In the genomic region with DNA sequence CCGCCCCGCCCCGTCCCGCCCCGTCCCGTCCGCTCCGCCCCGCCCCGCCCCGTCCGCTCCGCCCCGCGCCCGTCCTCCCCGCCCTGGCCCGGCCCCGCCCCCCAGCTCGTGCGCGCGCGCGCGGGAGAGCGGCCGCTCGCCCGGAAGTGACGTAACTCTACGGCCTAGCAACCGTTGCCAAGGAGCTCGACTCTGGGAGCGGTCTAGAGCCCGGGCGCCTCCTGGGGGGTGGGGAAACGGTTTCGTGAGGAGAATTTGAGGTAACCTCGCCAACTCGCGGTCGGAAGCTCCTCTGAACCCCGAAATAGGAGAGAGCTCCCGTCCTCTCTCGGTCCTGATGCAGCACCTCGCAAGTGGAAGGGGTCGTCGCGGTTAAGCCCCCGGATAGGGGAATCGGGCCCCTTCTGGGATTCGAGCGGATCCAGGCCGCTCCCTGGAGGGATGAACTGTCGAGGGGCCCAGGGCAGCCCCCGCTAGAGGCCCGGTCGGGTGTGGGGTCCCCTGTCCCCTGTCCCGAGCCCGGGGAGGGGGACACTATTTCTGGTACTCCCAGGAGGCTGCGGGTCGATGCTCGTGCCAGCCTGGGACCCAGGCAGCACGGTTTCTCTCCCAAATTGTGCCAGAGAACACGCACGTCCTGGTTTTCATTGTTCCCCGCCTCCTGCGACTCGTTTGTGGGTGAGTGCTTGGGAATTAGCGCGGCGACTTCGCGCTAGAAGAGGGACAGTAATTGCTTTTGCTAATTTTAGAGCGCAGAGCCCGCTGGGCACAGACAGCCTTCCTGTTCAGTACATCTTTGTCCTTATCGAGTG, we compare ENCODE assay signal across 8 cellular contexts. TPM values are rescaled to one million over a fixed set of nuclear protein-coding genes. Genes with fewer than 3 reads are reported as not detected.
A peak's percentile ranks its signal among the peaks of the same experiment; 100 is the strongest.
DNase-seq lines count a peak whose midpoint lies in the region; ATAC-seq and TF ChIP-seq lines count a peak whose summit lies in the region.

Gene IFT81 (plus strand): TSS at position 174 of the 812 bp plus-strand sequence. CDS start 3,024 bp downstream, outside the sequence.

- no peaks in the 10 kb centered on the region for H3K9me3 ChIP-seq in Caco-2
- no peaks in the 10 kb centered on the region for H3K9me3 ChIP-seq in PC-3 (ENCODE audit: low read length)

- H2AFZ ChIP-seq in PC-3 (ENCODE audit: low read length) = peak within 1 kb of the TSS; percentile 98

- H3K4me2 ChIP-seq in PC-3 (ENCODE audit: low read length) = peak within 1 kb of the TSS; percentile 97

- POLR2A ChIA-PET in Caco-2 (lab: Charles Lee) = interaction anchor here (0.5 to 1.5 kb wide), 7 partner anchors 15 to 344 kb away, joined by 3 to 4 read pairs (median 3); partner anchors contain the start of gene GPN3
- POLR2A ChIA-PET in PC-3 (lab: Charles Lee; ENCODE audit: unreplicated experiment) = interaction anchor here (0.5 to 0.9 kb wide), 7 partner anchors 10 to 927 kb away, joined by 3 to 10 read pairs (median 4); no protein-coding TSS in a partner anchor

- peak; percentile 43 for TF ChIP-seq POLR2A in erythroblast (IDR thresholded peaks at IDR 0.05; ENCODE audit: low read length)

- H3K27me3 ChIP-seq in Caco-2 (replicated peaks; ENCODE audit: control insufficient read depth, insufficient read depth, low read length) (no peaks in the 10 kb centered on the region), PC-3 (ENCODE audit: low read length) (no peaks in the 10 kb centered on the region)

- no peaks in the 10 kb centered on the region for H3K4me1 Mint-ChIP-seq in Caco-2 (ENCODE audit: low read depth, unreplicated experiment)

- intact Hi-C loops in Caco-2 (cut with micrococcal nuclease; ENCODE audit: unreplicated experiment) = loop anchor here (5.0 kb wide), 1 partner anchor 158 kb away; the partner anchor contains the start of gene ATP2A2
- intact Hi-C loops in PC-3 (cut with micrococcal nuclease) = loop anchor here (1.0 to 2.0 kb wide), 2 partner anchors 100 to 156 kb away; partner anchors contain the start of gene ATP2A2

- peaks cover 7% of the 10 kb centered on the region; the same call in 1 of the 2 replicates for H3K79me2 ChIP-seq in PC-3 (ENCODE audit: low read length)

- no peaks in the 10 kb centered on the region for H3K36me3 ChIP-seq in Caco-2 (ENCODE audit: control insufficient read depth, insufficient read depth, low read length)
- 0 out of 2 replicates have a peak, but pooled peaks cover 5% of the 10 kb centered on the region for H3K36me3 ChIP-seq in PC-3 (ENCODE audit: low read depth, low read length)

- no peaks in the 10 kb centered on the region for H3F3A ChIP-seq in PC-3 (ENCODE audit: low read length, unreplicated experiment)

- DNase-seq in Caco-2 = peak; percentile 94 to 95
- DNase-seq in Jurkat, Clone E6-1 (ENCODE audit: low read depth, low spot score) = peak; percentile 84
- peak; percentile 97 for DNase-seq in PC-3
- DNase-seq in activated T-cell treated with anti-CD3 and anti-CD28 coated beads, Interleukin-2, amount 50 U/mL, for 1 hour = peak; percentile 98
- peak; percentile 94 to 98 for DNase-seq in erythroblast (lab: John Stamatoyannopoulos, UW)
- peak; percentile 96 for DNase-seq in mucosa of gallbladder (ENCODE audit: low spot score)
- peak; percentile 94 for DNase-seq in stimulated activated CD8-positive, alpha-beta memory T cell treated with anti-CD3 and anti-CD28 coated beads, Interleukin-4, amount 100 ng/mL, for 24 hours (ENCODE audit: low read depth)

- H3K4me3 ChIP-seq in Caco-2 (ENCODE audit: low read depth, low read length) (peak within 1 kb of the TSS; percentile 65), PC-3 (ENCODE audit: low read length) (peak within 1 kb of the TSS; percentile 86)
- peak within 1 kb of the TSS; percentile 94 for H3K4me3 ChIP-seq in Jurkat, Clone E6-1 (ENCODE audit: low read length)

- no peaks in the 10 kb centered on the region for H3K27me3 Mint-ChIP-seq in Caco-2 (ENCODE audit: insufficient read depth, unreplicated experiment)

- H3K27ac Mint-ChIP-seq in Caco-2 (ENCODE audit: unreplicated experiment) = peak within 1 kb of the TSS; percentile 85

- ATAC-seq in GM21529 (IDR thresholded peaks at IDR 0.05; ENCODE audit: unreplicated experiment) (peak; percentile 86), PC-3 (peak; percentile 91)

- peak within 1 kb of the TSS; percentile 51 for H3K27ac ChIP-seq in PC-3 (ENCODE audit: low read length)

- BruUV-seq in Caco-2 (replicated peaks; lab: Mats Ljungman, UMichigan) (TSS peak; percentile 82), PC-3 (replicated peaks; lab: Mats Ljungman, UMichigan) (TSS peak; percentile 91)

- TF ChIP-seq CTCF in Caco-2 (IDR thresholded peaks at IDR 0.05; ENCODE audit: insufficient read depth in 1 of 2, low read depth in 1 of 2, low read length in 1 of 2, severe bottlenecking in 1 of 2, unreplicated experiment in 1 of 2) (peak in 1 of 2 experiments; percentile 19), PC-3 (conservative IDR thresholded peaks at IDR 0.05; ENCODE audit: low read depth, low read length) (no peak)

- H3K4me3 Mint-ChIP-seq in Caco-2 (ENCODE audit: unreplicated experiment) = peak within 1 kb of the TSS; percentile 78

- peak within 1 kb of the TSS; percentile 92 for H3K9ac ChIP-seq in PC-3 (ENCODE audit: low read length)

- H3K9me3 Mint-ChIP-seq in Caco-2 (ENCODE audit: unreplicated experiment) = no peaks in the 10 kb centered on the region

- no peaks in the 10 kb centered on the region for H3K9me2 ChIP-seq in PC-3 (replicated peaks; ENCODE audit: low read length)

- CTCF ChIA-PET in Caco-2 (lab: Charles Lee) (interaction anchor here (0.5 to 1.1 kb wide), 13 partner anchors 8 to 662 kb away, joined by 3 to 5 read pairs (median 3); no protein-coding TSS in a partner anchor), PC-3 (lab: Charles Lee) (interaction anchor here (0.5 to 0.9 kb wide), 5 partner anchors 10 to 307 kb away, joined by 3 to 15 read pairs (median 4); no protein-coding TSS in a partner anchor)

- H3K4me1 ChIP-seq in Caco-2 (no peaks in the 10 kb centered on the region), PC-3 (ENCODE audit: insufficient read depth, low read length) (peaks cover 6% of the 10 kb centered on the region)

- H3K36me3 Mint-ChIP-seq in Caco-2 (ENCODE audit: insufficient read depth, unreplicated experiment) = no peaks in the 10 kb centered on the region

- no peaks in the 10 kb centered on the region for H4K20me1 ChIP-seq in PC-3 (ENCODE audit: low read length)

RNA-seq across cellular contexts. Expression of gene IFT81, which starts in this region (rescaled TPM):
- total RNA-seq in Caco-2 (2022) = 5.9 and 6.3 TPM in 2 replicates
- polyA plus RNA-seq in Jurkat, Clone E6-1 (2012; ENCODE audit: insufficient read depth, insufficient read length) = 8.4 TPM
- total RNA-seq in PC-3 (2014; rRNA removed) = 7.2 and 10.1 TPM in 2 replicates
- total RNA-seq in mucosa of gallbladder = 17.3 TPM

Comparison
In these comparisons a context has a peak if more than half of its experiments do, and no peak if none do; other contexts are left out.
1. Peak in every context shown above with its lines: DNase-seq, ATAC-seq, H3K4me3 ChIP-seq and H3K27ac ChIP-seq.